24 cellular contexts compared by ENCODE assay signal in genomic region chr12:109839444-109839843, GRCh38. TPM values are rescaled to one million over a fixed set of nuclear protein-coding genes. Genes with fewer than 3 reads are reported as not detected.
DNase-seq lines count a peak whose midpoint lies in the region; ATAC-seq, FAIRE-seq and TF ChIP-seq lines count a peak whose summit lies in the region.
"Had no signal": no experiment of that assay in that cellular context is flagged by ENCODE, and none has a peak within 500 bp of the region (broad histone marks: within the 10 kb centered on the region; RNA-seq: fewer than 3 reads in every experiment).

No MANE protein-coding gene starts in this region.

- H3K9me3 Mint-ChIP-seq in WTC11, result no peaks in the 10 kb centered on the region
- H3K9me3 Mint-ChIP-seq: CD8-positive, alpha-beta memory T cell; GM23338 had no signal

- DNase-seq in HepG2 (ENCODE audit: low spot score) (no peak), right lobe of liver (no peak), PC-3 (no peak), WTC11 (ENCODE audit: low spot score) (no peak), NCI-H2227 treated with DMSO at 0.1 percent for 48 hours (lab: John Stamatoyannopoulos, UW) (no peak), left colon (no peak), NCI-H146 treated with DMSO at 0.1 percent for 48 hours (lab: John Stamatoyannopoulos, UW; ENCODE audit: unreplicated experiment) (no peak)
- DNase-seq: ACHN; BE2C; C1 segment of cervical spinal cord; CD4-positive, CD25-positive, alpha-beta regulatory T cell; CD8-positive, alpha-beta memory T cell; COR-L47; H7; IMR-90; KBM-7 had no signal

- H3K36me3 Mint-ChIP-seq in WTC11, result no peaks in the 10 kb centered on the region
- H3K36me3 Mint-ChIP-seq: CD4-positive, CD25-positive, alpha-beta regulatory T cell; CD8-positive, alpha-beta memory T cell had no signal

- peaks cover under 1% of the 10 kb centered on the region for H3K27me3 Mint-ChIP-seq in WTC11 (ENCODE audit: low read depth)

- 24% methylated on average over 6 of the region's 6 CpGs for WGBS in HepG2 (ENCODE audit: low lambda C conversion rate)
- 46% methylated on average over 5 of the region's 6 CpGs for WGBS in right lobe of liver (ENCODE audit: insufficient coverage, low coverage, low lambda C conversion rate, missing lambda C conversion rate)

- intact Hi-C loops in HepG2 (cut with micrococcal nuclease; ENCODE audit: unreplicated experiment), result no loop called here
- intact Hi-C loops in right lobe of liver (cut with DNase I), result no loop called here
- intact Hi-C loops in PC-3 (cut with micrococcal nuclease), result no loop called here
- intact Hi-C loops in left colon (cut with DNase I, micrococcal nuclease), result no loop called here

- no TSS peak for BruUV-seq in HepG2 (replicated peaks; lab: Mats Ljungman, UMichigan)
- BruUV-seq in PC-3 (replicated peaks; lab: Mats Ljungman, UMichigan), result no TSS peak

- no peaks in the 10 kb centered on the region for H3F3A ChIP-seq in PC-3 (ENCODE audit: low read length, unreplicated experiment)

- H2AFZ ChIP-seq in HepG2 (ENCODE audit: low read length), result no peak overlapping the region
- H2AFZ ChIP-seq in PC-3 (ENCODE audit: low read length), result no peak overlapping the region
- H2AFZ ChIP-seq: GM23338 had no signal

- in situ Hi-C loops in HepG2 (cut with HindIII; ENCODE audit: extremely low pct_ligation_motif_present, low pct_unique_long_range_greater_than_20kb), result no loop called here

- H3K27ac Mint-ChIP-seq in WTC11, result peak overlapping the region; percentile 68; the same call in 1 of the 2 replicates
- H3K27ac Mint-ChIP-seq: GM23338 had no signal

- H3K36me3 ChIP-seq in HepG2 (replicated peaks in 1 of 2; ENCODE audit: control insufficient read depth in 1 of 2, insufficient read depth in 2 of 2, low read length in 2 of 2), result no peaks in the 10 kb centered on the region
- no peaks in the 10 kb centered on the region for H3K36me3 ChIP-seq in right lobe of liver
- no peaks in the 10 kb centered on the region for H3K36me3 ChIP-seq in PC-3 (ENCODE audit: low read depth, low read length)
- H3K36me3 ChIP-seq: BE2C had no signal

- no peak overlapping the region for H3K4me3 Mint-ChIP-seq in WTC11
- H3K4me3 Mint-ChIP-seq: CD4-positive, CD25-positive, alpha-beta regulatory T cell; CD8-positive, alpha-beta memory T cell; GM23338 had no signal

- H3K9me3 ChIP-seq in HepG2 (ENCODE audit: low read length) (no peaks in the 10 kb centered on the region), right lobe of liver (no peaks in the 10 kb centered on the region), PC-3 (ENCODE audit: low read length) (no peaks in the 10 kb centered on the region)
- H3K9me3 ChIP-seq: BE2C had no signal

- CTCF ChIA-PET in HepG2 (lab: Yijun Ruan, JAX; ENCODE audit: low intra/inter-chr PET ratio, low total read pairs), result no interaction called here
- CTCF ChIA-PET in PC-3 (lab: Charles Lee), result no interaction called here
- CTCF ChIA-PET in WTC11 (lab: Charles Lee), result no interaction called here

- TF ChIP-seq CTCF in HepG2 (CRISPR knock-in tag; IDR thresholded peaks at IDR 0.05) (no peak), right lobe of liver (IDR thresholded peaks at IDR 0.05) (no peak), PC-3 (conservative IDR thresholded peaks at IDR 0.05; ENCODE audit: low read depth, low read length) (no peak), WTC11 (IDR thresholded peaks at IDR 0.05) (no peak)

- H3K9ac ChIP-seq in HepG2 (ENCODE audit: insufficient read depth, low read depth, low read length) (no peak overlapping the region), PC-3 (ENCODE audit: low read length) (no peak overlapping the region)

- H3K27me3 ChIP-seq in HepG2 (ENCODE audit: control insufficient read depth in 1 of 2, insufficient read depth in 2 of 2, low read length in 2 of 2) (no peaks in the 10 kb centered on the region), right lobe of liver (no peaks in the 10 kb centered on the region), PC-3 (ENCODE audit: low read length) (no peaks in the 10 kb centered on the region)
- H3K27me3 ChIP-seq: BE2C had no signal

- peaks cover 13% of the 10 kb centered on the region for H3K4me1 Mint-ChIP-seq in WTC11
- H3K4me1 Mint-ChIP-seq: CD4-positive, CD25-positive, alpha-beta regulatory T cell; CD8-positive, alpha-beta memory T cell had no signal

- POLR2A ChIA-PET in HepG2 (lab: Yijun Ruan, JAX), result no interaction called here
- POLR2A ChIA-PET in PC-3 (lab: Charles Lee; ENCODE audit: unreplicated experiment), result no interaction called here
- POLR2A ChIA-PET in WTC11 (lab: Charles Lee), result no interaction called here

- no peaks in the 10 kb centered on the region for H3K9me2 ChIP-seq in PC-3 (replicated peaks; ENCODE audit: low read length)

- no peak for FAIRE-seq in HepG2 (lab: Jason Lieb, UNC)
- FAIRE-seq: D721Med, G401.6, GM12892, GM18507 had no signal

- H4K20me1 ChIP-seq in HepG2 (ENCODE audit: insufficient read depth, low read length) (no peaks in the 10 kb centered on the region), PC-3 (ENCODE audit: low read length) (no peaks in the 10 kb centered on the region)

- H3K4me1 ChIP-seq in HepG2 (ENCODE audit: insufficient read depth, low read length) (peaks cover 53% of the 10 kb centered on the region), right lobe of liver (no peaks in the 10 kb centered on the region), PC-3 (ENCODE audit: insufficient read depth, low read length) (peaks cover 39% of the 10 kb centered on the region)
- H3K4me1 ChIP-seq: BE2C had no signal

- H3K79me2 ChIP-seq in HepG2 (ENCODE audit: insufficient read depth, low read length), result no peaks in the 10 kb centered on the region
- H3K79me2 ChIP-seq in PC-3 (ENCODE audit: low read length), result no peaks in the 10 kb centered on the region

- H3K4me3 ChIP-seq in HepG2 (replicated peaks in 1 of 3; ENCODE audit: insufficient read depth in 1 of 3, low read depth in 2 of 3, low read length in 3 of 3) (no peak overlapping the region), right lobe of liver (no peak overlapping the region), PC-3 (ENCODE audit: low read length) (no peak overlapping the region)
- H3K4me3 ChIP-seq: GM23338 had no signal

- ATAC-seq in HepG2 (no peak), right lobe of liver (no peak), PC-3 (no peak), WTC11 (no peak), left colon (no peak)
- ATAC-seq: GM23338, HCT116 had no signal

- TF ChIP-seq POLR2A in HepG2 (IDR thresholded peaks at IDR 0.05; ENCODE audit: insufficient read depth in 1 of 2, low read depth in 2 of 2, low read length in 2 of 2) (no peak), right lobe of liver (IDR thresholded peaks at IDR 0.05) (no peak)

- H3K4me2 ChIP-seq in HepG2 (ENCODE audit: low read depth, low read length) (no peak overlapping the region), PC-3 (ENCODE audit: low read length) (no peak overlapping the region)
- H3K4me2 ChIP-seq: GM23338 had no signal

- H3K27ac ChIP-seq in HepG2 (ENCODE audit: extremely low read length, insufficient read depth, low read length), result no peak overlapping the region
- no peak overlapping the region for H3K27ac ChIP-seq in right lobe of liver
- H3K27ac ChIP-seq in PC-3 (ENCODE audit: low read length), result 0 out of 2 replicates have a peak overlapping the region, but pooled peaks have one; percentile 14
- H3K27ac ChIP-seq: HL-60 had no signal

- TF ChIP-seq RAD21 in HepG2 (CRISPR knock-in tag; IDR thresholded peaks at IDR 0.05), result no peak

- TF ChIP-seq EP300 in HepG2 (IDR thresholded peaks at IDR 0.05; ENCODE audit: low read depth in 2 of 2, low read length in 2 of 2), result no peak
- no peak for TF ChIP-seq EP300 in HepG2 (CRISPR knock-in tag; IDR thresholded peaks at IDR 0.05; ENCODE audit: borderline replicate concordance)

RNA-seq across cellular contexts. Expression of gene TRPV4, which starts 6.2 kb away (rescaled TPM):
- 0.35 and 0.66 TPM in 2 replicates for total RNA-seq in HepG2 (2016; rRNA removed; fragmentation: Illumina TruSeq; extraction: Trizol)
- 0.20 and 0.35 TPM in 2 replicates for total RNA-seq in HepG2 (2016; cell fraction: cytosol; rRNA removed; fragmentation: Illumina TruSeq; extraction: Trizol; ENCODE audit: low read depth)
- total RNA-seq in HepG2 (2016; cell fraction: insoluble cytoplasmic fraction; rRNA removed; fragmentation: Illumina TruSeq; extraction: Trizol), result 0.45 and 0.93 TPM in 2 replicates
- 0.83 and 1.0 TPM in 2 replicates for total RNA-seq in HepG2 (2016; cell fraction: membrane; rRNA removed; fragmentation: Illumina TruSeq; extraction: Trizol)
- 0.75 and 1.1 TPM in 2 replicates for total RNA-seq in HepG2 (2016; cell fraction: nucleus; rRNA removed; fragmentation: Illumina TruSeq; extraction: Trizol)
- polyA plus RNA-seq in HepG2 (2011; rRNA removed), result 4.7 and 5.6 TPM in 2 replicates
- polyA plus RNA-seq in HepG2 (2011; cell fraction: cytosol; rRNA removed), result 3.1 and 4.5 TPM in 2 replicates
- 7.9 and 11.8 TPM in 2 replicates for polyA plus RNA-seq in HepG2 (2011; cell fraction: nucleus; rRNA removed)
- polyA plus RNA-seq in HepG2 (2012), result 0.68 and 1.3 TPM in 2 replicates
- 0.67 and 0.84 TPM in 2 replicates for polyA plus RNA-seq in HepG2 (2016; cell fraction: cytosol; fragmentation: Illumina TruSeq; extraction: Trizol; ENCODE audit: low read depth)
- 0.52 and 0.71 TPM in 2 replicates for polyA plus RNA-seq in HepG2 (2016; cell fraction: insoluble cytoplasmic fraction; fragmentation: Illumina TruSeq; extraction: Trizol; ENCODE audit: low read depth)
- 1.1 and 1.2 TPM in 2 replicates for polyA plus RNA-seq in HepG2 (2016; cell fraction: membrane; fragmentation: Illumina TruSeq; extraction: Trizol; ENCODE audit: low read depth)
- polyA plus RNA-seq in HepG2 (2016; cell fraction: nucleus; fragmentation: Illumina TruSeq; extraction: Trizol; ENCODE audit: insufficient read depth, low read depth), result 2.0 and 2.5 TPM in 2 replicates
- 13.9 TPM in 1 of 2 replicates, not detected in the other for polyA minus RNA-seq in HepG2 (2011; rRNA and poly(A)+ RNA removed; ENCODE audit: low replicate concordance)
- polyA minus RNA-seq in HepG2 (2011; cell fraction: cytosol; rRNA and poly(A)+ RNA removed), result 3.2 and 3.3 TPM in 2 replicates
- polyA minus RNA-seq in HepG2 (2011; cell fraction: nucleus; rRNA and poly(A)+ RNA removed), result 4.0 and 4.6 TPM in 2 replicates
- 10 to 100 TPM in 1 of 6 experiments, 1 to 10 TPM in 5; 5.3 to 10.3 (median 6.7) TPM for total RNA-seq in right lobe of liver
- total RNA-seq in PC-3 (2014; rRNA removed), result 1.6 and 2.4 TPM in 2 replicates
- 2.9 to 5.4 TPM (median 5.1 TPM) in 3 replicates for total RNA-seq in WTC11 (2021)
- total RNA-seq in left colon, result under 1 TPM; 0.09 to 0.36 TPM
- total RNA-seq: A172; CD4-positive, CD25-positive, alpha-beta regulatory T cell; CD8-positive, alpha-beta memory T cell had no signal
- polyA plus RNA-seq: CD4-positive, CD25-positive, alpha-beta regulatory T cell; CD8-positive, alpha-beta memory T cell had no signal

RNA-seq across cellular contexts. Expression of gene GLTP, which starts 40.9 kb away (rescaled TPM):
- 12.9 and 13.0 TPM in 2 replicates for total RNA-seq in HepG2 (2016; rRNA removed; fragmentation: Illumina TruSeq; extraction: Trizol)
- total RNA-seq in HepG2 (2016; cell fraction: cytosol; rRNA removed; fragmentation: Illumina TruSeq; extraction: Trizol; ENCODE audit: low read depth), result 14.4 and 15.2 TPM in 2 replicates
- 12.4 and 12.7 TPM in 2 replicates for total RNA-seq in HepG2 (2016; cell fraction: insoluble cytoplasmic fraction; rRNA removed; fragmentation: Illumina TruSeq; extraction: Trizol)
- total RNA-seq in HepG2 (2016; cell fraction: membrane; rRNA removed; fragmentation: Illumina TruSeq; extraction: Trizol), result 34.8 and 35.0 TPM in 2 replicates
- 4.4 and 5.2 TPM in 2 replicates for total RNA-seq in HepG2 (2016; cell fraction: nucleus; rRNA removed; fragmentation: Illumina TruSeq; extraction: Trizol)
- polyA plus RNA-seq in HepG2 (2011; rRNA removed), result 10.7 and 11.5 TPM in 2 replicates
- polyA plus RNA-seq in HepG2 (2011; cell fraction: cytosol; rRNA removed), result 10.9 and 11.5 TPM in 2 replicates
- polyA plus RNA-seq in HepG2 (2011; cell fraction: nucleus; rRNA removed), result 3.4 and 4.3 TPM in 2 replicates
- 12.3 and 13.7 TPM in 2 replicates for polyA plus RNA-seq in HepG2 (2012)
- 20.7 and 21.8 TPM in 2 replicates for polyA plus RNA-seq in HepG2 (2016; cell fraction: cytosol; fragmentation: Illumina TruSeq; extraction: Trizol; ENCODE audit: low read depth)
- polyA plus RNA-seq in HepG2 (2016; cell fraction: insoluble cytoplasmic fraction; fragmentation: Illumina TruSeq; extraction: Trizol; ENCODE audit: low read depth), result 17.9 TPM in 2 replicates
- 36.8 and 38.1 TPM in 2 replicates for polyA plus RNA-seq in HepG2 (2016; cell fraction: membrane; fragmentation: Illumina TruSeq; extraction: Trizol; ENCODE audit: low read depth)
- polyA plus RNA-seq in HepG2 (2016; cell fraction: nucleus; fragmentation: Illumina TruSeq; extraction: Trizol; ENCODE audit: insufficient read depth, low read depth), result 10.2 and 10.4 TPM in 2 replicates
- 25.4 and 50.4 TPM in 2 replicates for polyA minus RNA-seq in HepG2 (2011; rRNA and poly(A)+ RNA removed; ENCODE audit: low replicate concordance)
- 16.7 and 19.5 TPM in 2 replicates for polyA minus RNA-seq in HepG2 (2011; cell fraction: cytosol; rRNA and poly(A)+ RNA removed)
- polyA minus RNA-seq in HepG2 (2011; cell fraction: nucleus; rRNA and poly(A)+ RNA removed), result 2.4 and 3.9 TPM in 2 replicates
- total RNA-seq in right lobe of liver, result 10 to 100 TPM in 5 of 6 experiments, 1 to 10 TPM in 1; 9.8 to 20.8 (median 13.6) TPM
- total RNA-seq in PC-3 (2014; rRNA removed), result 78.2 and 82.6 TPM in 2 replicates
- total RNA-seq in WTC11 (2021), result 21.6 to 25.8 TPM (median 22.8 TPM) in 3 replicates
- 100 to 1,000 TPM in 1 of 2 donors, 10 to 100 TPM in 1; 95.0 to 128 TPM for total RNA-seq in left colon
